In the genomic region with DNA sequence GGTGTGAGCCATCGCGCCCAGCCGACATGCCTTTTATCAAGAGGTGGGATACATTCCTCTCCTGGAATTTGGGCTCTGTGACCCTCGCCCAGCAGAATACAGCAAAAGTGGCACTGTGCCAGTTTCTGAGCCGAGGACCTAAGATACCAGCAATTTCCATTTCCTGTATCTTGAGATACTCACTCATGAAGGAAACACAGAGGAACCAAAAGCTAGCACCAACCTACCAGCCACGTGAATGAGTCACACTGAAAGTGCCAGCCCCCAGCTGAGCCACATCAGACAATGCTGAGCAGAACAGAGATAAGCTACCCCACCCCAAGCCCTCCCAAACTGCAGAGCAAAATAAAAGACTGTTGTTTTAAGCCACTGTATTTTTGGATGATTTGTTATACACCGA, we compare ENCODE assay signal across 7 cellular contexts. TPM values are rescaled to one million over a fixed set of nuclear protein-coding genes. Genes with fewer than 3 reads are reported as not detected.
DNase-seq lines count a peak whose midpoint lies in the region; ATAC-seq lines count a peak whose summit lies in the region.

No MANE protein-coding gene starts in this region.

- H3K9me3 Mint-ChIP-seq in activated naive CD8-positive, alpha-beta T cell treated with anti-CD3 and anti-CD28 coated beads, Interleukin-2, amount 10 ng/mL, durations not matched to agents 7 days and 5 days, result no peaks in the 10 kb centered on the region
- no peaks in the 10 kb centered on the region for H3K9me3 Mint-ChIP-seq in natural killer cell treated with Interleukin-12 subunit alpha and Interleukin-12 subunit beta and Interleukin-15 and Interleukin-18, amount 100 ng/mL, for 72 hours

- H3K36me3 Mint-ChIP-seq in activated naive CD8-positive, alpha-beta T cell treated with anti-CD3 and anti-CD28 coated beads, Interleukin-2, amount 10 ng/mL, durations not matched to agents 7 days and 5 days, result peaks cover 22% of the 10 kb centered on the region
- H3K36me3 Mint-ChIP-seq in natural killer cell treated with Interleukin-12 subunit alpha and Interleukin-12 subunit beta and Interleukin-15 and Interleukin-18, amount 100 ng/mL, for 72 hours, result no peaks in the 10 kb centered on the region

- H3K4me3 Mint-ChIP-seq in activated naive CD8-positive, alpha-beta T cell treated with anti-CD3 and anti-CD28 coated beads, Interleukin-2, amount 10 ng/mL, durations not matched to agents 7 days and 5 days, result peak overlapping the region; percentile 57
- peak overlapping the region; percentile 38 for H3K4me3 Mint-ChIP-seq in natural killer cell treated with Interleukin-12 subunit alpha and Interleukin-12 subunit beta and Interleukin-15 and Interleukin-18, amount 100 ng/mL, for 72 hours

- POLR2A ChIA-PET in activated naive CD8-positive, alpha-beta T cell treated with anti-CD3 and anti-CD28 coated beads, Interleukin-2, amount 10 ng/mL, durations not matched to agents 7 days and 5 days (lab: Charles Lee), result interaction anchor here (0.7 kb wide), 1 partner anchor 56 kb away, joined by 4 read pairs; a partner anchor contains a TSS

- peak overlapping the region; percentile 65 for H3K27ac Mint-ChIP-seq in activated naive CD8-positive, alpha-beta T cell treated with anti-CD3 and anti-CD28 coated beads, Interleukin-2, amount 10 ng/mL, durations not matched to agents 7 days and 5 days
- H3K27ac Mint-ChIP-seq in natural killer cell treated with Interleukin-12 subunit alpha and Interleukin-12 subunit beta and Interleukin-15 and Interleukin-18, amount 100 ng/mL, for 72 hours, result peak overlapping the region; percentile 23 to 54

- peak; percentile 74 for DNase-seq in T follicular helper cell (ENCODE audit: low read depth)
- DNase-seq in activated naive CD8-positive, alpha-beta T cell treated with anti-CD3 and anti-CD28 coated beads, Interleukin-2, amount 10 ng/mL, durations not matched to agents 7 days and 5 days, result peak; percentile 55
- peak; percentile 60 for DNase-seq in natural killer cell treated with Interleukin-12 subunit alpha and Interleukin-12 subunit beta and Interleukin-15 and Interleukin-18, amount 100 ng/mL, for 72 hours (ENCODE audit: low spot score)
- no peak for DNase-seq in NCI-H524 treated with DMSO at 0.1 percent for 48 hours (lab: John Stamatoyannopoulos, UW)
- DNase-seq in GF-D8 (lab: John Stamatoyannopoulos, UW), result no peak

- H3K4me1 Mint-ChIP-seq in activated naive CD8-positive, alpha-beta T cell treated with anti-CD3 and anti-CD28 coated beads, Interleukin-2, amount 10 ng/mL, durations not matched to agents 7 days and 5 days, result peaks cover 34% of the 10 kb centered on the region
- peaks cover 10 to 15% of the 10 kb centered on the region in 2 donors for H3K4me1 Mint-ChIP-seq in natural killer cell treated with Interleukin-12 subunit alpha and Interleukin-12 subunit beta and Interleukin-15 and Interleukin-18, amount 100 ng/mL, for 72 hours (ENCODE audit: low read depth in 2 of 2)

- peak; percentile 80 for ATAC-seq in GM19324 (IDR thresholded peaks at IDR 0.05; ENCODE audit: low FRiP score, unreplicated experiment)
- ATAC-seq in HG03108 (IDR thresholded peaks at IDR 0.05; ENCODE audit: unreplicated experiment), result peak; percentile 99
- ATAC-seq in activated naive CD8-positive, alpha-beta T cell treated with anti-CD3 and anti-CD28 coated beads, Interleukin-2, amount 10 ng/mL, durations not matched to agents 7 days and 5 days (ENCODE audit: low read depth), result peak; percentile 100
- ATAC-seq in natural killer cell treated with Interleukin-12 subunit alpha and Interleukin-12 subunit beta and Interleukin-15 and Interleukin-18, amount 100 ng/mL, for 72 hours, result peak; percentile 87 to 100

- H3K27me3 Mint-ChIP-seq in activated naive CD8-positive, alpha-beta T cell treated with anti-CD3 and anti-CD28 coated beads, Interleukin-2, amount 10 ng/mL, durations not matched to agents 7 days and 5 days, result no peaks in the 10 kb centered on the region
- no peaks in the 10 kb centered on the region for H3K27me3 Mint-ChIP-seq in natural killer cell treated with Interleukin-12 subunit alpha and Interleukin-12 subunit beta and Interleukin-15 and Interleukin-18, amount 100 ng/mL, for 72 hours

RNA-seq across cellular contexts. Expression of a gene that starts 56.3 kb away (rescaled TPM):
- 10 to 100 TPM; 26.3 to 31.3 TPM for total RNA-seq in activated naive CD8-positive, alpha-beta T cell treated with anti-CD3 and anti-CD28 coated beads, Interleukin-2, amount 10 ng/mL, durations not matched to agents 7 days and 5 days
- 10 to 100 TPM; 28.9 to 29.9 TPM for total RNA-seq in natural killer cell treated with Interleukin-12 subunit alpha and Interleukin-12 subunit beta and Interleukin-15 and Interleukin-18, amount 100 ng/mL, for 72 hours

Comparison
In these comparisons a context has a peak if more than half of its experiments do, and no peak if none do; other contexts are left out.
1. DNase-seq: peak in T follicular helper cell (single experiment), activated naive CD8-positive, alpha-beta T cell treated with anti-CD3 and anti-CD28 coated beads, Interleukin-2, amount 10 ng/mL, durations not matched to agents 7 days and 5 days (single experiment) and natural killer cell treated with Interleukin-12 subunit alpha and Interleukin-12 subunit beta and Interleukin-15 and Interleukin-18, amount 100 ng/mL, for 72 hours (single experiment); none in NCI-H524 treated with DMSO at 0.1 percent for 48 hours (single experiment) and GF-D8 (single experiment).
2. Peak in every context shown above with its lines, with median percentiles within 50 percentile points of each other: ATAC-seq.